In genomic region chr20:23635768-23636090, GRCh38 we compare ENCODE assay signal across 11 cellular contexts. TPM values are rescaled to one million over a fixed set of nuclear protein-coding genes. Genes with fewer than 3 reads are reported as not detected.
DNase-seq lines count a peak whose midpoint lies in the region; ATAC-seq and TF ChIP-seq lines count a peak whose summit lies in the region.
"Not testable (repeated sequence)": the region's sequence is repeated elsewhere in the genome, so short reads cannot be mapped to it uniquely, and the experiment has no call there.
"Had no signal": no experiment of that assay in that cellular context is flagged by ENCODE, and none has a peak within 500 bp of the region (broad histone marks: within the 10 kb centered on the region; RNA-seq: fewer than 3 reads in every experiment).

No MANE protein-coding gene starts in this region.

- H3K36me3 ChIP-seq in BLaER1 treated with 17β-estradiol and CSF1 and Interleukin-3, amounts not matched to agents 10 nM and 100 nM: peaks cover 0 to 37% (median 0%) of the 10 kb centered on the region in 11 experiments; a peak in 9 of 22 replicates
- H3K36me3 ChIP-seq in RWPE2 (ENCODE audit: low read depth) (peaks cover 11% of the 10 kb centered on the region), esophagus (ENCODE audit: control insufficient read depth in 2 of 2, insufficient read depth in 2 of 2, low read length in 1 of 2) (peaks cover 4 to 21% of the 10 kb centered on the region in 2 donors), left ventricle myocardium inferior (peaks cover 33% of the 10 kb centered on the region), mucosa of rectum (ENCODE audit: control insufficient read depth in 2 of 2, insufficient read depth in 2 of 2, low read length in 2 of 2) (peaks cover 17 to 22% of the 10 kb centered on the region in 2 donors), sigmoid colon (peaks cover 0 to 38% (median 17%) of the 10 kb centered on the region in 4 donors)
- not testable (repeated sequence) for H3K36me3 ChIP-seq in mammary epithelial cell (ENCODE audit: insufficient read depth, low read length)

- H3K4me1 ChIP-seq in BLaER1 treated with 17β-estradiol and CSF1 and Interleukin-3, amounts not matched to agents 10 nM and 100 nM: peaks cover 54 to 78% (median 71%) of the 10 kb centered on the region in 10 experiments
- H3K4me1 ChIP-seq in RWPE2 (ENCODE audit: insufficient read depth, poor library complexity, severe bottlenecking) (peaks cover 23% of the 10 kb centered on the region), mammary epithelial cell (ENCODE audit: insufficient read depth, low read length) (peaks cover 35% of the 10 kb centered on the region), esophagus (ENCODE audit: control insufficient read depth in 2 of 2, insufficient read depth in 2 of 2, low read length in 1 of 2) (peaks cover 5 to 26% of the 10 kb centered on the region in 2 donors), left ventricle myocardium inferior (peaks cover 47% of the 10 kb centered on the region), mucosa of rectum (ENCODE audit: control insufficient read depth in 2 of 2, insufficient read depth in 2 of 2, low read length in 2 of 2) (peaks cover 18 to 24% of the 10 kb centered on the region in 2 donors), sigmoid colon (peaks cover 0 to 35% (median 31%) of the 10 kb centered on the region in 4 donors)

- H2AFZ ChIP-seq in mammary epithelial cell (ENCODE audit: low read depth, low read length): not testable (repeated sequence)

- H3K9me3 Mint-ChIP-seq in type B pancreatic cell: not testable (repeated sequence)

- not testable (repeated sequence) for BruUV-seq in mammary epithelial cell (replicated peaks; lab: Mats Ljungman, UMichigan)

- not testable (repeated sequence) for DNase-seq in RWPE2 (ENCODE audit: low spot score); mammary epithelial cell; left ventricle myocardium inferior; sigmoid colon; type B pancreatic cell (ENCODE audit: extremely low spot score, unreplicated experiment)

- peak; percentile 40 for ATAC-seq in RWPE2 (ENCODE audit: low read depth)

- CTCF ChIA-PET in mammary epithelial cell (lab: Charles Lee; ENCODE audit: low non-redundant PET): not testable (repeated sequence)

- not testable (repeated sequence) for TF ChIP-seq CTCF in RWPE2 (IDR thresholded peaks at IDR 0.05; ENCODE audit: poor library complexity, severe bottlenecking); mammary epithelial cell (conservative IDR thresholded peaks at IDR 0.05 in 1 of 2, IDR thresholded peaks at IDR 0.05 in 1 of 2; ENCODE audit: extremely low read depth in 1 of 2, insufficient read depth in 1 of 2, low read depth in 1 of 2, low read length in 2 of 2); left ventricle myocardium inferior (IDR thresholded peaks at IDR 0.05; ENCODE audit: borderline replicate concordance); sigmoid colon (IDR thresholded peaks at IDR 0.05); type B pancreatic cell (conservative IDR thresholded peaks at IDR 0.05)

- peak overlapping the region in 4 of 10 experiments; percentile 67 to 97 (median 94); a peak in 4 of 20 replicates for H3K4me3 ChIP-seq in BLaER1 treated with 17β-estradiol and CSF1 and Interleukin-3, amounts not matched to agents 10 nM and 100 nM
- H3K4me3 ChIP-seq in RWPE2 (ENCODE audit: severe bottlenecking): not testable (repeated sequence)
- H3K4me3 ChIP-seq in mammary epithelial cell (replicated peaks in 1 of 3; ENCODE audit: insufficient read depth in 1 of 3, low read depth in 2 of 3, low read length in 3 of 3): peak overlapping the region in 1 of 3 experiments; percentile 77
- peak overlapping the region in 1 of 2 donors; percentile 73 for H3K4me3 ChIP-seq in esophagus (ENCODE audit: low read depth in 1 of 2, low read length in 2 of 2)
- peak overlapping the region; percentile 84 for H3K4me3 ChIP-seq in left ventricle myocardium inferior
- H3K4me3 ChIP-seq in mucosa of rectum (ENCODE audit: low read length in 2 of 2): peak overlapping the region; percentile 81 to 86
- H3K4me3 ChIP-seq in sigmoid colon: peak overlapping the region; percentile 73 to 96 (median 86)

- dilution Hi-C loops in mammary epithelial cell (cut with HindIII; ENCODE audit: low sequenced_read_pairs): not testable (repeated sequence)

- intact Hi-C loops in mammary epithelial cell (cut with micrococcal nuclease): loop anchor here (2.0 kb wide), 1 partner anchor 13 kb away; no protein-coding TSS in a partner anchor
- intact Hi-C loops in left ventricle myocardium inferior (cut with micrococcal nuclease): not testable (repeated sequence)
- intact Hi-C loops in sigmoid colon (cut with DNase I): loop anchor here (5.0 to 10.0 kb wide), 2 partner anchors 273 to 1409 kb away; partner anchors contain the start of gene GZF1

- not testable (repeated sequence) for TF ChIP-seq POLR2A in sigmoid colon (IDR thresholded peaks at IDR 0.05)

- TF ChIP-seq EP300 in sigmoid colon (IDR thresholded peaks at IDR 0.05): not testable (repeated sequence)

- H3K27me3 Mint-ChIP-seq in type B pancreatic cell: not testable (repeated sequence)

- H4K20me1 ChIP-seq in BLaER1 treated with 17β-estradiol and CSF1 and Interleukin-3, amounts not matched to agents 10 nM and 100 nM: peaks cover 0 to 45% (median 9%) of the 10 kb centered on the region in 11 experiments; a peak in 11 of 22 replicates
- H4K20me1 ChIP-seq in mammary epithelial cell (ENCODE audit: insufficient read depth, low read length): not testable (repeated sequence)

- in situ Hi-C loops in mammary epithelial cell (cut with MboI; ENCODE audit: low sequenced_read_pairs in 2 of 2): loop anchor here in 1 of 2 donors (25.0 kb wide), 1 partner anchor 1248 kb away; no protein-coding TSS in a partner anchor

- not testable (repeated sequence) for H3K36me3 Mint-ChIP-seq in type B pancreatic cell

- not testable (repeated sequence) for H3K27ac ChIP-seq in BLaER1 treated with 17β-estradiol and CSF1 and Interleukin-3, amounts not matched to agents 10 nM and 100 nM; mucosa of rectum (ENCODE audit: low read depth in 2 of 2, low read length in 2 of 2)
- H3K27ac ChIP-seq in RWPE2 (ENCODE audit: poor library complexity, severe bottlenecking): peak overlapping the region; percentile 74
- peak overlapping the region; percentile 46 for H3K27ac ChIP-seq in mammary epithelial cell (ENCODE audit: insufficient read depth, low read depth, low read length)
- H3K27ac ChIP-seq in esophagus (ENCODE audit: low read depth in 2 of 2, low read length in 1 of 2): peak overlapping the region; percentile 14 to 65
- H3K27ac ChIP-seq in left ventricle myocardium inferior (replicated peaks): peak overlapping the region; percentile 98
- peak overlapping the region; percentile 94 to 97 (median 96) for H3K27ac ChIP-seq in sigmoid colon

- H3K27me3 ChIP-seq in BLaER1 treated with 17β-estradiol and CSF1 and Interleukin-3, amounts not matched to agents 10 nM and 100 nM; RWPE2 (ENCODE audit: insufficient read depth, poor library complexity, severe bottlenecking); mammary epithelial cell (ENCODE audit: insufficient read depth, low read length); esophagus (ENCODE audit: control insufficient read depth in 1 of 2, insufficient read depth in 2 of 2, low read length in 2 of 2); left ventricle myocardium inferior (ENCODE audit: low read depth); mucosa of rectum (ENCODE audit: control insufficient read depth in 2 of 2, insufficient read depth in 2 of 2, low read length in 2 of 2); sigmoid colon: not testable (repeated sequence)

- H3K4me2 ChIP-seq in BLaER1 treated with 17β-estradiol and CSF1 and Interleukin-3, amounts not matched to agents 10 nM and 100 nM: peak overlapping the region; percentile 72 to 99 (median 98); a peak in 19 of 22 replicates
- H3K4me2 ChIP-seq in mammary epithelial cell (ENCODE audit: insufficient read depth, low read depth, low read length): peak overlapping the region; percentile 86

- H3K4me3 Mint-ChIP-seq in type B pancreatic cell: peak overlapping the region; percentile 91

- H3K79me2 ChIP-seq in mammary epithelial cell (ENCODE audit: insufficient read depth, low read length): peaks cover 35% of the 10 kb centered on the region

- 7% methylated on average over 1 of the region's 2 CpGs for WGBS in mammary epithelial cell (ENCODE audit: low coverage, missing lambda C conversion rate)
- 40 to 44% methylated on average over 1 of the region's 2 CpGs for WGBS in esophagus, 2 donors
- 27 to 58% methylated on average over 1 of the region's 2 CpGs for WGBS in sigmoid colon, 2 donors

- H3K9ac ChIP-seq in BLaER1 treated with 17β-estradiol and CSF1 and Interleukin-3, amounts not matched to agents 10 nM and 100 nM: peak overlapping the region in 3 of 11 experiments; percentile 90 to 93 (median 91); a peak in 3 of 22 replicates
- H3K9ac ChIP-seq in mammary epithelial cell (ENCODE audit: insufficient read depth, low read length); mucosa of rectum (ENCODE audit: low read depth in 1 of 2, low read length in 2 of 2): not testable (repeated sequence)

- not testable (repeated sequence) for H3K4me1 Mint-ChIP-seq in type B pancreatic cell (ENCODE audit: unreplicated experiment)

- H3K27ac Mint-ChIP-seq in type B pancreatic cell: not testable (repeated sequence)

- not testable (repeated sequence) for H3K9me3 ChIP-seq in BLaER1 treated with 17β-estradiol and CSF1 and Interleukin-3, amounts not matched to agents 10 nM and 100 nM (replicated peaks in 1 of 11); RWPE2 (ENCODE audit: severe bottlenecking); mammary epithelial cell (replicated peaks; ENCODE audit: insufficient read depth, low read length); esophagus (ENCODE audit: control insufficient read depth in 2 of 2, insufficient read depth in 1 of 2, low read depth in 1 of 2, low read length in 1 of 2); left ventricle myocardium inferior (replicated peaks); mucosa of rectum (ENCODE audit: control insufficient read depth in 2 of 2, low read length in 2 of 2); sigmoid colon

RNA-seq across cellular contexts. Expression of gene CST3, which starts 2.0 kb away (rescaled TPM):
- total RNA-seq in mammary epithelial cell (100 to 1,000 TPM; 158 to 380 TPM), left ventricle myocardium inferior (576 TPM), sigmoid colon (1,000 to 10,000 TPM in 3 of 4 donors, 100 to 1,000 TPM in 1; 693 to 1,250 (median 1,143) TPM), type B pancreatic cell (ENCODE audit: low replicate concordance) (291 and 483 TPM in 2 replicates)
- polyA plus RNA-seq in mammary epithelial cell (340 TPM), esophagus (100 to 1,000 TPM; 262 to 448 TPM), sigmoid colon (100 to 1,000 TPM; 344 to 429 (median 409) TPM)
- polyA minus RNA-seq in mammary epithelial cell: 272 TPM

RNA-seq across cellular contexts. Expression of gene CST9, which starts 30.0 kb away (rescaled TPM):
- not detected for total RNA-seq in mammary epithelial cell
- not detected for polyA plus RNA-seq in mammary epithelial cell
- not detected for polyA minus RNA-seq in mammary epithelial cell
- under 1 TPM in 1 of 2 donors, not detected in 1; 0.04 TPM for polyA plus RNA-seq in esophagus
- not detected for total RNA-seq in left ventricle myocardium inferior
- total RNA-seq in sigmoid colon: not detected
- polyA plus RNA-seq in sigmoid colon: not detected
- not detected in 2 replicates for total RNA-seq in type B pancreatic cell (ENCODE audit: low replicate concordance)
- total RNA-seq: activated T-helper 1 cell treated with anti-CD3 and anti-CD28 coated beads, Interleukin-12 subunit alpha, Interleukin-12 subunit beta, Interleukin-2, Interleukin-4 antibody, amounts not matched to agents 30 ng/mL and 10 ng/mL and 1 ng/mL, durations not matched to agents 14 hours and 24 hours and 36 hours; aorta; left cardiac atrium had no signal
- polyA plus RNA-seq: aorta had no signal

RNA-seq across cellular contexts. Expression of gene CST4, which starts 53.1 kb away (rescaled TPM):
- total RNA-seq in mammary epithelial cell: not detected
- not detected for polyA plus RNA-seq in mammary epithelial cell
- polyA minus RNA-seq in mammary epithelial cell: not detected
- polyA plus RNA-seq in esophagus: not detected
- total RNA-seq in left ventricle myocardium inferior: not detected
- not detected for total RNA-seq in sigmoid colon
- not detected for polyA plus RNA-seq in sigmoid colon
- total RNA-seq in type B pancreatic cell (ENCODE audit: low replicate concordance): 2.1 and 56.8 TPM in 2 replicates
- total RNA-seq: activated T-helper 1 cell treated with anti-CD3 and anti-CD28 coated beads, Interleukin-12 subunit alpha, Interleukin-12 subunit beta, Interleukin-2, Interleukin-4 antibody, amounts not matched to agents 30 ng/mL and 10 ng/mL and 1 ng/mL, durations not matched to agents 14 hours and 24 hours and 36 hours; aorta; left cardiac atrium had no signal
- polyA plus RNA-seq: aorta had no signal
